In genomic region chr1:111516008-111516535, GRCh38 we compare ENCODE assay signal across 8 cellular contexts. TPM values are rescaled to one million over a fixed set of nuclear protein-coding genes. Genes with fewer than 3 reads are reported as not detected.
DNase-seq lines count a peak whose midpoint lies in the region; ATAC-seq, FAIRE-seq and TF ChIP-seq lines count a peak whose summit lies in the region.

No MANE protein-coding gene starts in this region.

- FAIRE-seq in GM19239 (lab: Jason Lieb, UNC) = peak; percentile 74

- ATAC-seq in stimulated activated naive B cell treated with anti-CD40 and anti-IgM and Interleukin-4, amounts not matched to agents 10 μg/mL and 1 μg/mL and 100 μg/mL, for 72 hours (replicated peaks) = peak; percentile 74 to 78

- H3K4me3 Mint-ChIP-seq in stimulated activated naive B cell treated with anti-CD40 and anti-IgM and Interleukin-4, amounts not matched to agents 10 μg/mL and 1 μg/mL and 100 μg/mL, for 72 hours = peak overlapping the region; percentile 86 to 92
- H3K4me3 Mint-ChIP-seq in type B pancreatic cell = no peak overlapping the region

- H3K27ac ChIP-seq in brain microvascular endothelial cell = no peak overlapping the region

- peaks cover 0 to 3% of the 10 kb centered on the region in 2 donors for H3K9me3 Mint-ChIP-seq in stimulated activated naive B cell treated with anti-CD40 and anti-IgM and Interleukin-4, amounts not matched to agents 10 μg/mL and 1 μg/mL and 100 μg/mL, for 72 hours
- no peaks in the 10 kb centered on the region for H3K9me3 Mint-ChIP-seq in type B pancreatic cell

- in situ Hi-C loops in brain microvascular endothelial cell (cut with HindIII; ENCODE audit: low pct_ligation_motif_present, low sequenced_read_pairs) = no loop called here

- H3K36me3 Mint-ChIP-seq in stimulated activated naive B cell treated with anti-CD40 and anti-IgM and Interleukin-4, amounts not matched to agents 10 μg/mL and 1 μg/mL and 100 μg/mL, for 72 hours = peaks cover 4 to 12% of the 10 kb centered on the region in 2 donors
- no peaks in the 10 kb centered on the region for H3K36me3 Mint-ChIP-seq in type B pancreatic cell

- H3K4me1 Mint-ChIP-seq in stimulated activated naive B cell treated with anti-CD40 and anti-IgM and Interleukin-4, amounts not matched to agents 10 μg/mL and 1 μg/mL and 100 μg/mL, for 72 hours = peaks cover 48 to 64% of the 10 kb centered on the region in 2 donors
- H3K4me1 Mint-ChIP-seq in type B pancreatic cell (ENCODE audit: unreplicated experiment) = no peaks in the 10 kb centered on the region

- peak overlapping the region; percentile 48 for H3K4me3 ChIP-seq in brain microvascular endothelial cell (ENCODE audit: low read depth, low read length)

- no peaks in the 10 kb centered on the region for H3K27me3 ChIP-seq in brain microvascular endothelial cell (replicated peaks)

- H3K27ac Mint-ChIP-seq in stimulated activated naive B cell treated with anti-CD40 and anti-IgM and Interleukin-4, amounts not matched to agents 10 μg/mL and 1 μg/mL and 100 μg/mL, for 72 hours = peak overlapping the region; percentile 97
- H3K27ac Mint-ChIP-seq in type B pancreatic cell = no peak overlapping the region

- TF ChIP-seq CTCF in brain microvascular endothelial cell (IDR thresholded peaks at IDR 0.05; ENCODE audit: low read depth, low read length, missing control alignments) (peak; percentile 56), type B pancreatic cell (conservative IDR thresholded peaks at IDR 0.05) (no peak)

- H3K27me3 Mint-ChIP-seq in stimulated activated naive B cell treated with anti-CD40 and anti-IgM and Interleukin-4, amounts not matched to agents 10 μg/mL and 1 μg/mL and 100 μg/mL, for 72 hours = no peaks in the 10 kb centered on the region
- H3K27me3 Mint-ChIP-seq in type B pancreatic cell = no peaks in the 10 kb centered on the region

- DNase-seq in Ammon's horn (ENCODE audit: low spot score) (peak; percentile 76), GM19239 (ENCODE audit: insufficient read length, low spot score) (no peak), NCI-H69 (lab: John Stamatoyannopoulos, UW) (peak; percentile 2), brain microvascular endothelial cell (peak; percentile 31), islet precursor cell (peak; percentile 53), NCI-H2196 (lab: John Stamatoyannopoulos, UW; ENCODE audit: unreplicated experiment) (no peak), type B pancreatic cell (ENCODE audit: extremely low spot score, unreplicated experiment) (no peak)
- DNase-seq in stimulated activated naive B cell treated with anti-CD40 and anti-IgM and Interleukin-4, amounts not matched to agents 10 μg/mL and 1 μg/mL and 100 μg/mL, for 72 hours = peak; percentile 65

- H3K36me3 ChIP-seq in brain microvascular endothelial cell (replicated peaks) = no peaks in the 10 kb centered on the region

RNA-seq across cellular contexts. Expression of gene ADORA3, which starts 12.6 kb away (rescaled TPM):
- not detected in 2 replicates for total RNA-seq in type B pancreatic cell (ENCODE audit: low replicate concordance)

RNA-seq across cellular contexts. Expression of gene TMIGD3, which starts 12.6 kb away (rescaled TPM):
- total RNA-seq in type B pancreatic cell (ENCODE audit: low replicate concordance) = not detected in 2 replicates

RNA-seq across cellular contexts. Expression of gene C1orf162, which starts 42.3 kb away (rescaled TPM):
- total RNA-seq in type B pancreatic cell (ENCODE audit: low replicate concordance) = 0.95 and 2.1 TPM in 2 replicates

Comparison
In these comparisons a context has a peak if more than half of its experiments do, and no peak if none do; other contexts are left out.
1. DNase-seq: peak in Ammon's horn (single experiment), NCI-H69 (single experiment), brain microvascular endothelial cell (single experiment), islet precursor cell (single experiment) and stimulated activated naive B cell treated with anti-CD40 and anti-IgM and Interleukin-4, amounts not matched to agents 10 μg/mL and 1 μg/mL and 100 μg/mL, for 72 hours (single experiment); none in GM19239 (single experiment), NCI-H2196 (single experiment) and type B pancreatic cell (single experiment).